16 cellular contexts compared by ENCODE assay signal in genomic region chr5:39437469-39437868, GRCh38. TPM values are rescaled to one million over a fixed set of nuclear protein-coding genes. Genes with fewer than 3 reads are reported as not detected.
DNase-seq lines count a peak whose midpoint lies in the region; ATAC-seq and TF ChIP-seq lines count a peak whose summit lies in the region.
"Had no signal": no experiment of that assay in that cellular context is flagged by ENCODE, and none has a peak within 500 bp of the region (broad histone marks: within the 10 kb centered on the region; RNA-seq: fewer than 3 reads in every experiment).

No MANE protein-coding gene starts in this region.

- no peak overlapping the region for H2BK120ac ChIP-seq in mesendoderm (ENCODE audit: low read depth, low read length)

- H3K4me1 ChIP-seq in colonic mucosa (no peaks in the 10 kb centered on the region), mesendoderm (ENCODE audit: control insufficient read depth, low read depth, low read length) (no peaks in the 10 kb centered on the region)
- H3K4me1 ChIP-seq: gastroesophageal sphincter had no signal

- WGBS in mesendoderm (ENCODE audit: extremely low coverage, insufficient coverage, low lambda C conversion rate), result no CpG with 5 or more reads among the region's 1 CpG

- H3K79me1 ChIP-seq in mesendoderm (ENCODE audit: low read length), result no peaks in the 10 kb centered on the region

- no peak overlapping the region for H2AK5ac ChIP-seq in mesendoderm (ENCODE audit: low read length)

- H3K9me3 ChIP-seq in colonic mucosa, result no peaks in the 10 kb centered on the region
- H3K9me3 ChIP-seq: adrenal gland, gastroesophageal sphincter, tibial nerve had no signal

- H3K4me2 ChIP-seq in mesendoderm (ENCODE audit: low read length), result no peak overlapping the region
- H3K4me2 ChIP-seq: GM23338 had no signal

- H2BK5ac ChIP-seq in mesendoderm (ENCODE audit: low read length), result no peak overlapping the region

- no peak overlapping the region for H3K18ac ChIP-seq in mesendoderm (ENCODE audit: low read length)

- H3K23ac ChIP-seq in mesendoderm (ENCODE audit: low read length), result no peak overlapping the region

- no peak for ATAC-seq in GM21529 (IDR thresholded peaks at IDR 0.05; ENCODE audit: unreplicated experiment)
- no peak for ATAC-seq in HG03095 (IDR thresholded peaks at IDR 0.05; ENCODE audit: unreplicated experiment)
- ATAC-seq in HG02938 (IDR thresholded peaks at IDR 0.05; ENCODE audit: unreplicated experiment), result no peak
- ATAC-seq: gastroesophageal sphincter, GM23338, left ventricle myocardium superior had no signal

- no peaks in the 10 kb centered on the region for H3K27me3 ChIP-seq in colonic mucosa
- no peaks in the 10 kb centered on the region for H3K27me3 ChIP-seq in mesendoderm (ENCODE audit: insufficient read depth, low read length, poor library complexity)
- H3K27me3 ChIP-seq: adrenal gland, gastroesophageal sphincter, tibial nerve had no signal

- H3K56ac ChIP-seq in mesendoderm (ENCODE audit: low read length), result no peak overlapping the region

- peak; percentile 68 for DNase-seq in ACHN
- peak; percentile 56 for DNase-seq in HT-29 (ENCODE audit: low spot score)
- peak; percentile 74 for DNase-seq in colonic mucosa
- peak; percentile 33 for DNase-seq in mesendoderm
- DNase-seq in anterior cingulate cortex (lab: John Stamatoyannopoulos, UW), result no peak
- DNase-seq: adrenal gland; left ventricle myocardium superior; NCI-H1436; NK-92 treated with Interleukin-12 subunit alpha and Interleukin-12 subunit beta, amount 100 ng/mL, for 24 hours had no signal

- no peak overlapping the region for H4K8ac ChIP-seq in mesendoderm (ENCODE audit: low read depth, low read length)

- H2BK15ac ChIP-seq in mesendoderm (replicated peaks; ENCODE audit: low read depth), result no peak overlapping the region

- H3K36me3 ChIP-seq in colonic mucosa (no peaks in the 10 kb centered on the region), mesendoderm (ENCODE audit: control insufficient read depth, insufficient read depth, low read length) (no peaks in the 10 kb centered on the region)
- H3K36me3 ChIP-seq: adrenal gland, gastroesophageal sphincter, tibial nerve had no signal

- H3K27ac ChIP-seq in colonic mucosa, result peak overlapping the region; percentile 58
- H3K27ac ChIP-seq in mesendoderm (ENCODE audit: low read depth, low read length), result no peak overlapping the region
- H3K27ac ChIP-seq: adrenal gland, gastroesophageal sphincter, SK-N-MC, tibial nerve had no signal

- no peak for TF ChIP-seq CTCF in colonic mucosa (IDR thresholded peaks at IDR 0.05)

- H3K4me3 ChIP-seq in colonic mucosa (no peak overlapping the region), mesendoderm (ENCODE audit: low read length) (no peak overlapping the region)
- H3K4me3 ChIP-seq: adrenal gland, gastroesophageal sphincter, GM23338, SK-N-MC, tibial nerve had no signal

- intact Hi-C loops in colonic mucosa (cut with DNase I), result no loop called here

- no peak overlapping the region for H4K5ac ChIP-seq in mesendoderm (ENCODE audit: low read length)

- in situ Hi-C loops in ACHN (cut with HindIII; ENCODE audit: low pct_ligation_motif_present, low pct_unique_long_range_greater_than_20kb, low sequenced_read_pairs), result no loop called here

- no peak overlapping the region for H3K9ac ChIP-seq in colonic mucosa (ENCODE audit: low read depth in 2 of 2, low read length in 2 of 2)
- no peak overlapping the region for H3K9ac ChIP-seq in mesendoderm (ENCODE audit: low read length)

- no peaks in the 10 kb centered on the region for H3K79me2 ChIP-seq in mesendoderm (ENCODE audit: control insufficient read depth, insufficient read depth, low read length)

- no peak overlapping the region for H3K4ac ChIP-seq in mesendoderm (ENCODE audit: low read depth, low read length)

RNA-seq across cellular contexts. Expression of gene DAB2, which starts 12.7 kb away (rescaled TPM):
- total RNA-seq in HT-29 (2014; rRNA removed; shearing (Covaris generic)), result 2.3 and 3.4 TPM in 2 replicates
- 10 to 100 TPM; 43.7 to 46.4 TPM for total RNA-seq in colonic mucosa
- polyA plus RNA-seq in mesendoderm (2013, experiment 1 of 2), result 8.0 TPM
- polyA plus RNA-seq in mesendoderm (2013, experiment 2 of 2), result 7.3 TPM

Comparison
In these comparisons a context has a peak if more than half of its experiments do, and no peak if none do; other contexts are left out.
1. DNase-seq: peak in ACHN (single experiment), HT-29 (single experiment), colonic mucosa (single experiment) and mesendoderm (single experiment); none in anterior cingulate cortex (0 of 58).
2. RNA of gene DAB2, which starts 12.7 kb away (total RNA-seq): 43.7 to 46.4 TPM in colonic mucosa; 2.3 to 3.4 TPM in HT-29; every median in the first group is over 10 times any median in the second.